ENCODE assay signal across 1 cellular context in the genomic region with DNA sequence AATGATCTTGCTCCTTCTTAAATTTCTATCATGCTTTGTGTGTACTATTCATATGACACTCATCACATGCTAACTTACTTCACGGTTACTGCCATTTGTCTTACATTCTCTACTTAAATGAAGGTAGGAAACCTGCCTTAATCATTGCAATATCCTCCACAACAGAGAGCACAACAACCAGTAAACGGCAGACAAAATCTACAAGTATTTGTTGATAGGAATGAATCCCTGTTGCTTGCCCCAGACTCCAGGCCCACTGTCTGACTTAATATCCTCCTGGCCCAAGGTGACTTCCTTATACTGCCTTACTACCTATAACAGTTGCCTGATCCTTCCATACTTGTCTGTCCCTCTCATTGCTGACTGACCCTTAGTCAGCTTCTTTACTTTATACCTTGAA.
TF ChIP-seq lines count a peak whose summit lies in the region.

No MANE protein-coding gene starts in this region.

TF ChIP-seq in A549, 52 proteins besides CTCF, POLR2A, EP300 and RAD21 (continued from another document):
- TF ChIP-seq, protein P1, sequence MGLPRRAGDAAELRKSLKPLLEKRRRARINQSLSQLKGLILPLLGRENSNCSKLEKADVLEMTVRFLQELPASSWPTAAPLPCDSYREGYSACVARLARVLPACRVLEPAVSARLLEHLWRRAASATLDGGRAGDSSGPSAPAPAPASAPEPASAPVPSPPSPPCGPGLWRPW (IDR thresholded peaks at IDR 0.05) = no peak
- TF ChIP-seq ZNF302 (CRISPR knock-in tag; IDR thresholded peaks at IDR 0.05) (no peak), RCOR1 (IDR thresholded peaks at IDR 0.05; ENCODE audit: low read depth, low read length) (no peak), RNF2 (IDR thresholded peaks at IDR 0.05; ENCODE audit: borderline replicate concordance, low read depth) (no peak), KDM5A (IDR thresholded peaks at IDR 0.05) (no peak), SREBF2 (IDR thresholded peaks at IDR 0.05) (no peak), FOSL2 (IDR thresholded peaks at IDR 0.05) (no peak), FOSL2 (CRISPR knock-in tag; IDR thresholded peaks at IDR 0.05) (no peak), SMC3 (IDR thresholded peaks at IDR 0.05) (no peak)
